In genomic region chr15:89041507-89041906, GRCh38 we compare ENCODE assay signal across 17 cellular contexts. TPM values are rescaled to one million over a fixed set of nuclear protein-coding genes. Genes with fewer than 3 reads are reported as not detected.
A peak's percentile ranks its signal among the peaks of the same experiment; 100 is the strongest.
DNase-seq lines count a peak whose midpoint lies in the region; ATAC-seq and TF ChIP-seq lines count a peak whose summit lies in the region.
"Had no signal": no experiment of that assay in that cellular context is flagged by ENCODE, and none has a peak within 500 bp of the region (broad histone marks: within the 10 kb centered on the region; RNA-seq: fewer than 3 reads in every experiment).

No MANE protein-coding gene starts in this region.

- intact Hi-C loops in esophagus muscularis mucosa (cut with DNase I) (no loop called here), upper lobe of right lung (cut with DNase I) (no loop called here)

- no peak overlapping the region for H3K9ac ChIP-seq in H9 (ENCODE audit: extremely low read depth, insufficient read length, low read length)

- no peak overlapping the region for H2BK15ac ChIP-seq in H9 (ENCODE audit: low read depth, low read length)

- H2BK5ac ChIP-seq in H9 (ENCODE audit: insufficient read length, low read length): no peak overlapping the region

- H3T11ph ChIP-seq in H9 (ENCODE audit: low read length): no peak overlapping the region

- no peak overlapping the region for H4K5ac ChIP-seq in H9 (ENCODE audit: insufficient read length, low read depth, low read length)

- H3K4me3 ChIP-seq in esophagus muscularis mucosa (peak overlapping the region in 3 of 4 donors; percentile 10 to 23 (median 18)), upper lobe of right lung (no peak overlapping the region)

- H3K27me3 ChIP-seq in H9 (ENCODE audit: insufficient read depth, low read length) (no peaks in the 10 kb centered on the region), esophagus muscularis mucosa (no peaks in the 10 kb centered on the region), upper lobe of right lung (no peaks in the 10 kb centered on the region)

- no peaks in the 10 kb centered on the region for H3K23me2 ChIP-seq in H9 (ENCODE audit: insufficient read length, low read depth, low read length, poor library complexity, severe bottlenecking)

- no peak overlapping the region for H3K27ac Mint-ChIP-seq in H9
- H3K27ac Mint-ChIP-seq: activated B cell treated with CpG ODN at 0.5 μM for 24 hours; activated naive CD4-positive, alpha-beta T cell treated with anti-CD3 and anti-CD28 coated beads, Interleukin-2, amount 50 U/mL, for 72 hours; activated T-helper 17 cell treated with anti-CD3 and anti-CD28 coated beads, Interleukin-2, amount 50 U/mL, for 72 hours; CD4-positive, CD25-positive, alpha-beta regulatory T cell; progenitor cell of endocrine pancreas had no signal

- H3K14ac ChIP-seq in H9 (ENCODE audit: insufficient read depth, low read length): no peak overlapping the region

- DNase-seq in H9 (no peak), OCI-M1 (lab: John Stamatoyannopoulos, UW) (peak; percentile 28), esophagus muscularis mucosa (ENCODE audit: extremely low spot score) (no peak), upper lobe of right lung (peak; percentile 21), NCI-H1436 (lab: John Stamatoyannopoulos, UW) (no peak)
- DNase-seq: activated B cell treated with CpG ODN at 0.5 μM for 24 hours; activated CD8-positive, alpha-beta memory T cell treated with anti-CD3 and anti-CD28 coated beads, Interleukin-2, amount 50 U/mL, for 4 hours; CD4-positive, CD25-positive, alpha-beta regulatory T cell; central memory CD4-positive, alpha-beta T cell; DMS 273 treated with DMSO at 0.1 percent for 48 hours; NCI-H1694; NCI-H2171 treated with DMSO at 0.1 percent for 48 hours had no signal

- no peaks in the 10 kb centered on the region for H3K36me3 ChIP-seq in esophagus muscularis mucosa
- no peaks in the 10 kb centered on the region for H3K36me3 ChIP-seq in upper lobe of right lung

- no peak overlapping the region for H3K56ac ChIP-seq in H9 (ENCODE audit: insufficient read length, low read depth, low read length)

- no peaks in the 10 kb centered on the region for H3K79me1 ChIP-seq in H9 (ENCODE audit: insufficient read depth, low read depth, low read length, poor library complexity, severe bottlenecking)

- H3K27me3 Mint-ChIP-seq in H9 (ENCODE audit: low read depth): peaks cover 2% of the 10 kb centered on the region; the same call in 1 of the 2 replicates
- H3K27me3 Mint-ChIP-seq: progenitor cell of endocrine pancreas had no signal

- H2AFZ ChIP-seq in H9 (ENCODE audit: low read length): no peak overlapping the region

- H2BK20ac ChIP-seq in H9 (ENCODE audit: low read depth, low read length, poor library complexity, severe bottlenecking): no peak overlapping the region

- TF ChIP-seq CTCF in H9 (conservative IDR thresholded peaks at IDR 0.05) (no peak), esophagus muscularis mucosa (IDR thresholded peaks at IDR 0.05) (no peak), upper lobe of right lung (IDR thresholded peaks at IDR 0.05) (no peak)

- no peaks in the 10 kb centered on the region for H3K79me2 ChIP-seq in H9 (ENCODE audit: insufficient read depth, low read length)

- no peak overlapping the region for H4K8ac ChIP-seq in H9 (replicated peaks; ENCODE audit: insufficient read length, low read depth, low read length)

- H3K4ac ChIP-seq in H9 (ENCODE audit: low read depth, low read length): no peak overlapping the region

- no peaks in the 10 kb centered on the region for H4K20me1 ChIP-seq in H9 (ENCODE audit: control insufficient read depth, insufficient read depth, insufficient read length)

- H2BK120ac ChIP-seq in H9 (ENCODE audit: low read depth, low read length, poor library complexity, severe bottlenecking): no peak overlapping the region

- H3K9me3 Mint-ChIP-seq in H9: peaks cover 5 to 6% of the 10 kb centered on the region in 2 experiments
- H3K9me3 Mint-ChIP-seq: activated B cell treated with CpG ODN at 0.5 μM for 24 hours; activated naive CD4-positive, alpha-beta T cell treated with anti-CD3 and anti-CD28 coated beads, Interleukin-2, amount 50 U/mL, for 72 hours; activated T-helper 17 cell treated with anti-CD3 and anti-CD28 coated beads, Interleukin-2, amount 50 U/mL, for 72 hours had no signal

- no peak overlapping the region; a peak in 1 of 5 replicates for H3K4me3 Mint-ChIP-seq in H9
- H3K4me3 Mint-ChIP-seq: activated B cell treated with CpG ODN at 0.5 μM for 24 hours; activated T-helper 17 cell treated with anti-CD3 and anti-CD28 coated beads, Interleukin-2, amount 50 U/mL, for 72 hours; CD4-positive, CD25-positive, alpha-beta regulatory T cell had no signal

- H3K9me3 ChIP-seq in H9 (ENCODE audit: control insufficient read depth, low read depth, low read length) (no peaks in the 10 kb centered on the region), esophagus muscularis mucosa (no peaks in the 10 kb centered on the region), upper lobe of right lung (no peaks in the 10 kb centered on the region)

- no peaks in the 10 kb centered on the region for H3K4me1 ChIP-seq in H9 (ENCODE audit: insufficient read depth, low read length)
- H3K4me1 ChIP-seq in esophagus muscularis mucosa: peaks cover 0 to 44% (median 39%) of the 10 kb centered on the region in 4 donors
- H3K4me1 ChIP-seq in upper lobe of right lung: no peaks in the 10 kb centered on the region

- no peak for TF ChIP-seq POLR2A in esophagus muscularis mucosa (IDR thresholded peaks at IDR 0.05; ENCODE audit: low read depth)

- no peak overlapping the region for H3K18ac ChIP-seq in H9 (ENCODE audit: insufficient read length, low read depth, low read length)

- H3K23ac ChIP-seq in H9 (ENCODE audit: insufficient read length, low read depth, low read length): no peak overlapping the region

- no peak overlapping the region for H4K91ac ChIP-seq in H9 (ENCODE audit: insufficient read length, low read depth, low read length)

- no peak overlapping the region for H2AK5ac ChIP-seq in H9 (ENCODE audit: insufficient read length, low read length)

- peaks cover 3 to 16% of the 10 kb centered on the region in 2 experiments for H3K4me1 Mint-ChIP-seq in H9
- H3K4me1 Mint-ChIP-seq: activated B cell treated with CpG ODN at 0.5 μM for 24 hours; activated T-helper 17 cell treated with anti-CD3 and anti-CD28 coated beads, Interleukin-2, amount 50 U/mL, for 72 hours had no signal

- TF ChIP-seq EP300 in esophagus muscularis mucosa (IDR thresholded peaks at IDR 0.05): no peak

- ATAC-seq in upper lobe of right lung (no peak), HG02870 (IDR thresholded peaks at IDR 0.05; ENCODE audit: unreplicated experiment) (no peak)
- no peak for ATAC-seq in activated CD4-positive, CD25-positive, alpha-beta regulatory T cell treated with anti-CD3 and anti-CD28 coated beads, Interleukin-2, amount 50 U/mL, for 24 hours

- no peaks in the 10 kb centered on the region; a peak in 1 of 7 replicates for H3K36me3 Mint-ChIP-seq in H9 (ENCODE audit: insufficient read depth in 1 of 3, low read depth in 3 of 3)
- H3K36me3 Mint-ChIP-seq: activated naive CD4-positive, alpha-beta T cell treated with anti-CD3 and anti-CD28 coated beads, Interleukin-2, amount 50 U/mL, for 72 hours; CD4-positive, CD25-positive, alpha-beta regulatory T cell had no signal

- no peak overlapping the region for H2BK12ac ChIP-seq in H9 (ENCODE audit: insufficient read length, low read depth, low read length)

- WGBS in H9 (ENCODE audit: extremely low coverage, insufficient read length, low lambda C conversion rate): no CpG with 5 or more reads among the region's 5 CpGs
- 77% methylated on average over 3 of the region's 5 CpGs for WGBS in esophagus muscularis mucosa

- H3K27ac ChIP-seq in H9 (ENCODE audit: insufficient read length, low read depth, low read length) (no peak overlapping the region), esophagus muscularis mucosa (replicated peaks in 1 of 4) (peak overlapping the region; percentile 61 to 82 (median 70)), upper lobe of right lung (no peak overlapping the region)

- H3K4me2 ChIP-seq in H9 (ENCODE audit: insufficient read depth, insufficient read length, low read length): peak overlapping the region; percentile 11

RNA-seq across cellular contexts. Expression of gene ABHD2, which starts 46.7 kb away (rescaled TPM):
- 15.6 and 17.5 TPM in 2 replicates for total RNA-seq in H9 (2021)
- 10 to 100 TPM; 49.8 to 82.3 (median 72.1) TPM for total RNA-seq in esophagus muscularis mucosa
- total RNA-seq in upper lobe of right lung: 182 TPM

Comparison
In these comparisons a context has a peak if more than half of its experiments do, and no peak if none do; other contexts are left out.
1. DNase-seq: peak in OCI-M1 (single experiment) and upper lobe of right lung (single experiment); none in H9 (single experiment), esophagus muscularis mucosa (single experiment) and NCI-H1436 (single experiment).
2. H3K27ac ChIP-seq: peak in esophagus muscularis mucosa (4 of 4); none in H9 (single experiment) and upper lobe of right lung (single experiment).